Comparison of ENCODE assay signal across 9 cellular contexts in genomic region chr5:131496400-131496713, GRCh38.
DNase-seq lines count a peak whose midpoint lies in the region; ATAC-seq and TF ChIP-seq lines count a peak whose summit lies in the region.
"Had no signal": no experiment of that assay in that cellular context is flagged by ENCODE, and none has a peak within 500 bp of the region (broad histone marks: within the 10 kb centered on the region; RNA-seq: fewer than 3 reads in every experiment).

No MANE protein-coding gene starts in this region.

- no peak for TF ChIP-seq CTCF in activated CD8-positive, alpha-beta T cell treated with anti-CD3 and anti-CD28 coated beads for 36 hours (IDR thresholded peaks at IDR 0.05)
- TF ChIP-seq CTCF in lower leg skin (IDR thresholded peaks at IDR 0.05), result no peak

- POLR2A ChIA-PET in activated CD8-positive, alpha-beta T cell treated with anti-CD3 and anti-CD28 coated beads for 36 hours (lab: Charles Lee), result no interaction called here
- POLR2A ChIA-PET in activated CD8-positive, alpha-beta T cell treated with anti-CD3 and anti-CD28 coated beads, Interleukin-2, amount 10 ng/mL, durations not matched to agents 7 days and 5 days (lab: Charles Lee), result no interaction called here

- H3K27me3 Mint-ChIP-seq in activated CD8-positive, alpha-beta T cell treated with anti-CD3 and anti-CD28 coated beads for 36 hours, result no peaks in the 10 kb centered on the region
- no peaks in the 10 kb centered on the region for H3K27me3 Mint-ChIP-seq in activated CD8-positive, alpha-beta T cell treated with anti-CD3 and anti-CD28 coated beads, Interleukin-2, amount 10 ng/mL, durations not matched to agents 7 days and 5 days (ENCODE audit: low read depth)

- 70 to 93% methylated on average over 1 of the region's 1 CpG for whole genome bisulfite sequencing in lower leg skin, 2 donors

- H3K4me3 ChIP-seq in lower leg skin (ENCODE audit: low read depth, poor library complexity, severe bottlenecking), result no peak overlapping the region
- H3K4me3 ChIP-seq: coronary artery had no signal

- CTCF ChIA-PET in activated CD8-positive, alpha-beta T cell treated with anti-CD3 and anti-CD28 coated beads for 36 hours (lab: Charles Lee), result interaction anchor here (1.1 to 1.4 kb wide), 2 partner anchors 9 to 29 kb away, joined by 3 to 4 read pairs; no protein-coding TSS in a partner anchor
- CTCF ChIA-PET in activated CD8-positive, alpha-beta T cell treated with anti-CD3 and anti-CD28 coated beads, Interleukin-2, amount 10 ng/mL, durations not matched to agents 7 days and 5 days (lab: Charles Lee), result no interaction called here

- peaks cover 59% of the 10 kb centered on the region for H3K36me3 Mint-ChIP-seq in activated CD8-positive, alpha-beta T cell treated with anti-CD3 and anti-CD28 coated beads for 36 hours (ENCODE audit: low read depth)
- H3K36me3 Mint-ChIP-seq in activated CD8-positive, alpha-beta T cell treated with anti-CD3 and anti-CD28 coated beads, Interleukin-2, amount 10 ng/mL, durations not matched to agents 7 days and 5 days (ENCODE audit: low read depth), result peaks cover 62% of the 10 kb centered on the region

- peak overlapping the region; percentile 10 for H3K27ac Mint-ChIP-seq in activated CD8-positive, alpha-beta T cell treated with anti-CD3 and anti-CD28 coated beads for 36 hours
- H3K27ac Mint-ChIP-seq in activated CD8-positive, alpha-beta T cell treated with anti-CD3 and anti-CD28 coated beads, Interleukin-2, amount 10 ng/mL, durations not matched to agents 7 days and 5 days, result no peak overlapping the region

- H3K9me3 Mint-ChIP-seq in activated CD8-positive, alpha-beta T cell treated with anti-CD3 and anti-CD28 coated beads for 36 hours, result no peaks in the 10 kb centered on the region
- H3K9me3 Mint-ChIP-seq in activated CD8-positive, alpha-beta T cell treated with anti-CD3 and anti-CD28 coated beads, Interleukin-2, amount 10 ng/mL, durations not matched to agents 7 days and 5 days (ENCODE audit: insufficient read depth), result no peaks in the 10 kb centered on the region

- ATAC-seq in activated CD8-positive, alpha-beta T cell treated with anti-CD3 and anti-CD28 coated beads for 36 hours, result peak; percentile 60
- ATAC-seq in activated CD8-positive, alpha-beta T cell treated with anti-CD3 and anti-CD28 coated beads, Interleukin-2, amount 10 ng/mL, durations not matched to agents 7 days and 5 days, result no peak
- ATAC-seq in GM21723 (IDR thresholded peaks at IDR 0.05; ENCODE audit: unreplicated experiment) (peak; percentile 96), HG03571 (IDR thresholded peaks at IDR 0.05; ENCODE audit: unreplicated experiment) (peak; percentile 92)

- H3K4me1 Mint-ChIP-seq in activated CD8-positive, alpha-beta T cell treated with anti-CD3 and anti-CD28 coated beads for 36 hours (ENCODE audit: low read depth), result peaks cover 9% of the 10 kb centered on the region
- H3K4me1 Mint-ChIP-seq in activated CD8-positive, alpha-beta T cell treated with anti-CD3 and anti-CD28 coated beads, Interleukin-2, amount 10 ng/mL, durations not matched to agents 7 days and 5 days (ENCODE audit: low read depth), result no peaks in the 10 kb centered on the region

- TF ChIP-seq POLR2A in lower leg skin (IDR thresholded peaks at IDR 0.05), result no peak

- DNase-seq in activated CD8-positive, alpha-beta T cell treated with anti-CD3 and anti-CD28 coated beads for 36 hours, result peak; percentile 21
- no peak for DNase-seq in activated CD8-positive, alpha-beta T cell treated with anti-CD3 and anti-CD28 coated beads, Interleukin-2, amount 10 ng/mL, durations not matched to agents 7 days and 5 days
- peak; percentile 56 for DNase-seq in pons (ENCODE audit: low spot score)
- DNase-seq in NCI-H2171 treated with DMSO at 0.1 percent for 48 hours (lab: John Stamatoyannopoulos, UW), result no peak
- no peak for DNase-seq in lower leg skin (ENCODE audit: low spot score in 2 of 2)
- DNase-seq in stimulated activated CD4-positive, alpha-beta T cell treated with anti-CD3 and anti-CD28 coated beads, Interleukin-4, amount 100 ng/mL, for 24 hours, result no peak

- intact Hi-C loops in activated CD8-positive, alpha-beta T cell treated with anti-CD3 and anti-CD28 coated beads for 36 hours (cut with micrococcal nuclease), result no loop called here
- intact Hi-C loops in lower leg skin (cut with DNase I; ENCODE audit: low total_unique reads), result no loop called here

- H3K4me3 Mint-ChIP-seq in activated CD8-positive, alpha-beta T cell treated with anti-CD3 and anti-CD28 coated beads for 36 hours, result no peak overlapping the region
- no peak overlapping the region for H3K4me3 Mint-ChIP-seq in activated CD8-positive, alpha-beta T cell treated with anti-CD3 and anti-CD28 coated beads, Interleukin-2, amount 10 ng/mL, durations not matched to agents 7 days and 5 days

Comparison
In these comparisons a context has a peak if more than half of its experiments do, and no peak if none do; other contexts are left out.
1. DNase-seq: peak in activated CD8-positive, alpha-beta T cell treated with anti-CD3 and anti-CD28 coated beads for 36 hours (single experiment) and pons (single experiment); none in activated CD8-positive, alpha-beta T cell treated with anti-CD3 and anti-CD28 coated beads, Interleukin-2, amount 10 ng/mL, durations not matched to agents 7 days and 5 days (single experiment), NCI-H2171 treated with DMSO at 0.1 percent for 48 hours (single experiment), lower leg skin (0 of 2) and stimulated activated CD4-positive, alpha-beta T cell treated with anti-CD3 and anti-CD28 coated beads, Interleukin-4, amount 100 ng/mL, for 24 hours (single experiment).